ENCODE assay signal across 9 cellular contexts in the genomic region with DNA sequence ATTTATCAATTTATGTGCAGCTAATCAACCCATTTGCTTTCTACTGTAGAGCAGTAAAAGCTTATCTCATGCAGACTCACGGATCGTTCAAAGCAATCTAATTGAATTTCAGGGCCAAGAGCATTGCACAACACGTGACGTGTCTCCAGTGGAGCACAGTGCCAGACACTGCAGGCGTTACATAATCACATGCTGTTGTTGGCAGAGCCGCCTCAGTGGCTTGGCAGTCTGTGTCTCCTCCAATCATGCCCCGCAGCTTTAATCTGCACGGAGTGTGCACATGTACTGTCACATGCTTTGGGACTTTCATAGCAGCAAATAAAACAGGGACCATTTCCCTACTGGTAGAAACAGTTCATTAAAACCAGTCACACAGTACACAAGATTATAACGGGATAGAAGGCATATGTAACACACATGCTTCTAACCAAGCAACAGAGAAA.
DNase-seq lines count a peak whose midpoint lies in the region; ATAC-seq and TF ChIP-seq lines count a peak whose summit lies in the region.
"Had no signal": no experiment of that assay in that cellular context is flagged by ENCODE, and none has a peak within 500 bp of the region (broad histone marks: within the 10 kb centered on the region; RNA-seq: fewer than 3 reads in every experiment).

No MANE protein-coding gene starts in this region.

- H3K27ac Mint-ChIP-seq in activated T-helper 17 cell treated with anti-CD3 and anti-CD28 coated beads, Interleukin-2, amount 50 U/mL, for 72 hours = no peak overlapping the region

- peaks cover 8% of the 10 kb centered on the region; the same call in 1 of the 2 replicates for H3F3A ChIP-seq in GM23248 (ENCODE audit: insufficient read depth)

- peaks cover 19% of the 10 kb centered on the region for H3K9me3 Mint-ChIP-seq in activated T-helper 17 cell treated with anti-CD3 and anti-CD28 coated beads, Interleukin-2, amount 50 U/mL, for 72 hours

- in situ Hi-C loops in GM23248 (cut with MboI) = no loop called here

- no peak overlapping the region for H2AFZ ChIP-seq in GM23248

- H3K27ac ChIP-seq in GM23248 (peak overlapping the region; percentile 29), prostate gland (peak overlapping the region in 1 of 2 donors; percentile 28)
- H3K27ac ChIP-seq: cardiac muscle cell had no signal

- H3K9ac ChIP-seq in GM23248 = no peak overlapping the region

- peaks cover 5% of the 10 kb centered on the region; the same call in 1 of the 2 replicates for H3K4me1 ChIP-seq in GM23248 (ENCODE audit: insufficient read depth)
- no peaks in the 10 kb centered on the region for H3K4me1 ChIP-seq in prostate gland (replicated peaks)

- H3K27me3 Mint-ChIP-seq in activated T-helper 17 cell treated with anti-CD3 and anti-CD28 coated beads, Interleukin-2, amount 50 U/mL, for 72 hours = no peaks in the 10 kb centered on the region

- H3K4me1 Mint-ChIP-seq in activated T-helper 17 cell treated with anti-CD3 and anti-CD28 coated beads, Interleukin-2, amount 50 U/mL, for 72 hours = peaks cover 5% of the 10 kb centered on the region

- no peak for TF ChIP-seq POLR2A in prostate gland (IDR thresholded peaks at IDR 0.05)

- H3K4me3 ChIP-seq in GM23248 (no peak overlapping the region), prostate gland (no peak overlapping the region)
- H3K4me3 ChIP-seq: cardiac muscle cell had no signal

- H3K27me3 ChIP-seq in GM23248 (replicated peaks; ENCODE audit: insufficient read depth) (no peaks in the 10 kb centered on the region), prostate gland (replicated peaks; ENCODE audit: insufficient read depth) (no peaks in the 10 kb centered on the region)

- peak in 2 of 4 experiments; percentile 20 to 28 for TF ChIP-seq CTCF in prostate gland (IDR thresholded peaks at IDR 0.05)

- no peaks in the 10 kb centered on the region for H4K20me1 ChIP-seq in GM23248 (ENCODE audit: insufficient read depth)

- peak overlapping the region; percentile 34 for H3K4me2 ChIP-seq in GM23248 (ENCODE audit: unreplicated experiment)

- H3K36me3 Mint-ChIP-seq in activated T-helper 17 cell treated with anti-CD3 and anti-CD28 coated beads, Interleukin-2, amount 50 U/mL, for 72 hours (ENCODE audit: low read depth) = peaks cover 25% of the 10 kb centered on the region

- ATAC-seq in activated T-helper 17 cell treated with anti-CD3 and anti-CD28 coated beads, Interleukin-2, amount 50 U/mL, for 72 hours (replicated peaks) = no peak

- 2 to 3% methylated on average over 9 of the region's 9 CpGs for WGBS in GM23248 (ENCODE audit: low coverage in 1 of 2, low lambda C conversion rate in 2 of 2, missing lambda C conversion rate in 2 of 2), 2 experiments
- 9% methylated on average over 9 of the region's 9 CpGs for WGBS in prostate gland

- H3K36me3 ChIP-seq in GM23248 (ENCODE audit: low read depth) (no peaks in the 10 kb centered on the region), prostate gland (no peaks in the 10 kb centered on the region)
- H3K36me3 ChIP-seq: cardiac muscle cell had no signal

- no peak overlapping the region for H3K4me3 Mint-ChIP-seq in activated T-helper 17 cell treated with anti-CD3 and anti-CD28 coated beads, Interleukin-2, amount 50 U/mL, for 72 hours

- intact Hi-C loops in prostate gland (cut with DNase I) = loop anchor here (10.0 kb wide), 1 partner anchor 399 kb away; the partner anchor contains the start of gene BHLHE41

- DNase-seq in GM23248 (peak; percentile 93), SK-N-DZ (ENCODE audit: low spot score) (peak; percentile 97), glomerular visceral epithelial cell (ENCODE audit: extremely low spot score) (peak; percentile 27), prostate gland (ENCODE audit: low spot score) (peak; percentile 87), DMS153 (lab: John Stamatoyannopoulos, UW) (no peak), COLO829 (ENCODE audit: low spot score) (no peak), NCI-H187 treated with DMSO at 0.1 percent for 48 hours (lab: John Stamatoyannopoulos, UW) (no peak)

- no peaks in the 10 kb centered on the region for H3K79me2 ChIP-seq in GM23248 (ENCODE audit: insufficient read depth)

- no peaks in the 10 kb centered on the region for H3K9me2 ChIP-seq in GM23248 (ENCODE audit: insufficient read depth)

- H3K9me3 ChIP-seq in GM23248 (ENCODE audit: low read depth) (no peaks in the 10 kb centered on the region), prostate gland (no peaks in the 10 kb centered on the region)

Comparison
In these comparisons a context has a peak if more than half of its experiments do, and no peak if none do; other contexts are left out.
1. DNase-seq: peak in GM23248 (single experiment), SK-N-DZ (single experiment), glomerular visceral epithelial cell (single experiment) and prostate gland (single experiment); none in DMS153 (single experiment), COLO829 (single experiment) and NCI-H187 treated with DMSO at 0.1 percent for 48 hours (single experiment).